13 cellular contexts compared by ENCODE assay signal in the genomic region with DNA sequence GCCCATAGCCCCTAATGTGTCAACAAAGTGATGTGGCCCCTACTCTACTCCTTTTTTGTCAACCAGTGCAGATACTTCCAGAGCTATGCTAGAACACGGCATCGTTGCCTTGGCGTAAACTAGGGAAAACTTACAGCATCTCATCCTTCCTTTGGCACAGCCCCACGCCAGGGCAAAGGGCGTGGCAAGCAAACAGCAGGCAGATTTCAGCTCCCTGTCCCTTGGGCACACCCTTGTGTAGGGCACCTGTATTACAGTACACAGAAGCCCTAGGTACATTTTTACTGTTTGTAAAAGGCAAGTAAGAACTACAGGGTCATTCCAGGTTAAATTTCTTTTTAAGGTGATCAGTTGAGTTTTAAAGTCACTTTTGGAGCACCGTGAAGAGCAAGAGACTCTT. TPM values are rescaled to one million over a fixed set of nuclear protein-coding genes. Genes with fewer than 3 reads are reported as not detected.
DNase-seq lines count a peak whose midpoint lies in the region; ATAC-seq, FAIRE-seq and TF ChIP-seq lines count a peak whose summit lies in the region.
"Had no signal": no experiment of that assay in that cellular context is flagged by ENCODE, and none has a peak within 500 bp of the region (broad histone marks: within the 10 kb centered on the region; RNA-seq: fewer than 3 reads in every experiment).

No MANE protein-coding gene starts in this region.

- no peaks in the 10 kb centered on the region for H3K27me3 Mint-ChIP-seq in activated T-cell treated with anti-CD3 and anti-CD28 coated beads, Interleukin-2, amount 50 U/mL, for 72 hours (ENCODE audit: low read depth)
- H3K27me3 Mint-ChIP-seq in activated T-cell treated with anti-CD3 and anti-CD28 coated beads, Interleukin-2, amount 50 U/mL, for 4 hours (ENCODE audit: low read depth): no peaks in the 10 kb centered on the region
- H3K27me3 Mint-ChIP-seq: activated T-cell treated with anti-CD3 and anti-CD28 coated beads, Interleukin-2, amount 50 U/mL, for 24 hours; B cell had no signal

- intact Hi-C loops in thyroid gland (cut with DNase I) (no loop called here), left cardiac atrium (cut with DNase I) (no loop called here)

- H3K4me1 Mint-ChIP-seq in activated T-cell treated with anti-CD3 and anti-CD28 coated beads, Interleukin-2, amount 50 U/mL, for 72 hours (ENCODE audit: low read depth): no peaks in the 10 kb centered on the region
- no peaks in the 10 kb centered on the region for H3K4me1 Mint-ChIP-seq in activated T-cell treated with anti-CD3 and anti-CD28 coated beads, Interleukin-2, amount 50 U/mL, for 4 hours (ENCODE audit: low read depth)
- H3K4me1 Mint-ChIP-seq: B cell had no signal

- H3K27ac Mint-ChIP-seq in activated T-cell treated with anti-CD3 and anti-CD28 coated beads, Interleukin-2, amount 50 U/mL, for 72 hours: no peak overlapping the region
- H3K27ac Mint-ChIP-seq: activated T-cell treated with anti-CD3 and anti-CD28 coated beads, Interleukin-2, amount 50 U/mL, for 24 hours; B cell had no signal

- H3K36me3 ChIP-seq in thyroid gland: no peaks in the 10 kb centered on the region
- H3K36me3 ChIP-seq: SJSA1, upper lobe of left lung had no signal

- WGBS in thyroid gland, 2 donors: 87 to 88% methylated on average over 6 of the region's 6 CpGs

- peak; percentile 50 for ATAC-seq in activated T-cell treated with anti-CD3 and anti-CD28 coated beads, Interleukin-2, amount 50 U/mL, for 72 hours (replicated peaks in 1 of 2)
- no peak for ATAC-seq in activated T-cell treated with anti-CD3 and anti-CD28 coated beads, Interleukin-2, amount 50 U/mL, for 4 hours
- ATAC-seq in GM18511 (IDR thresholded peaks at IDR 0.05; ENCODE audit: unreplicated experiment) (no peak), left cardiac atrium (no peak)

- H3K36me3 Mint-ChIP-seq in activated T-cell treated with anti-CD3 and anti-CD28 coated beads, Interleukin-2, amount 50 U/mL, for 72 hours (ENCODE audit: insufficient read depth in 2 of 2): no peaks in the 10 kb centered on the region
- H3K36me3 Mint-ChIP-seq in activated T-cell treated with anti-CD3 and anti-CD28 coated beads, Interleukin-2, amount 50 U/mL, for 4 hours (ENCODE audit: insufficient read depth): no peaks in the 10 kb centered on the region

- TF ChIP-seq POLR2A in thyroid gland (IDR thresholded peaks at IDR 0.05): no peak

- H3K9me3 Mint-ChIP-seq in activated T-cell treated with anti-CD3 and anti-CD28 coated beads, Interleukin-2, amount 50 U/mL, for 72 hours: no peaks in the 10 kb centered on the region
- no peaks in the 10 kb centered on the region for H3K9me3 Mint-ChIP-seq in activated T-cell treated with anti-CD3 and anti-CD28 coated beads, Interleukin-2, amount 50 U/mL, for 4 hours
- H3K9me3 Mint-ChIP-seq: activated T-cell treated with anti-CD3 and anti-CD28 coated beads, Interleukin-2, amount 50 U/mL, for 24 hours had no signal

- DNase-seq in activated T-cell treated with anti-CD3 and anti-CD28 coated beads, Interleukin-2, amount 50 U/mL, for 72 hours: peak; percentile 9 to 12
- no peak for DNase-seq in activated T-cell treated with anti-CD3 and anti-CD28 coated beads, Interleukin-2, amount 50 U/mL, for 4 hours
- DNase-seq in RCC 7860 (ENCODE audit: low spot score) (peak; percentile 42), glomerular visceral epithelial cell (ENCODE audit: extremely low spot score) (peak; percentile 14), thyroid gland (peak; percentile 24 to 49), NCI-H2107 (lab: John Stamatoyannopoulos, UW) (no peak), left cardiac atrium (no peak)
- DNase-seq: activated T-cell treated with anti-CD3 and anti-CD28 coated beads, Interleukin-2, amount 50 U/mL, for 24 hours had no signal

- no peak overlapping the region for H3K4me3 Mint-ChIP-seq in activated T-cell treated with anti-CD3 and anti-CD28 coated beads, Interleukin-2, amount 50 U/mL, for 72 hours
- no peak overlapping the region for H3K4me3 Mint-ChIP-seq in activated T-cell treated with anti-CD3 and anti-CD28 coated beads, Interleukin-2, amount 50 U/mL, for 4 hours
- H3K4me3 Mint-ChIP-seq: activated T-cell treated with anti-CD3 and anti-CD28 coated beads, Interleukin-2, amount 50 U/mL, for 24 hours; B cell had no signal

- peak in 3 of 6 experiments; percentile 36 to 54 (median 45) for TF ChIP-seq CTCF in thyroid gland (IDR thresholded peaks at IDR 0.05)

- peaks cover 19 to 20% of the 10 kb centered on the region in 2 donors for H3K4me1 ChIP-seq in thyroid gland
- H3K4me1 ChIP-seq: SJSA1 had no signal

- H3K27ac ChIP-seq in thyroid gland: peak overlapping the region; percentile 79 to 96 (median 83)
- H3K27ac ChIP-seq: SJSA1 had no signal

- no peak for FAIRE-seq in RCC 7860 (lab: Jason Lieb, UNC)

- no peaks in the 10 kb centered on the region for H3K9me3 ChIP-seq in thyroid gland
- H3K9me3 ChIP-seq: SJSA1, upper lobe of left lung had no signal

- H3K4me3 ChIP-seq in thyroid gland (replicated peaks in 1 of 3): no peak overlapping the region
- H3K4me3 ChIP-seq: lung, SJSA1, upper lobe of left lung had no signal

- H3K27me3 ChIP-seq in thyroid gland: no peaks in the 10 kb centered on the region
- H3K27me3 ChIP-seq: SJSA1, upper lobe of left lung had no signal

RNA-seq across cellular contexts. Expression of gene PRDX6, which starts 29.3 kb away (rescaled TPM):
- total RNA-seq in activated T-cell treated with anti-CD3 and anti-CD28 coated beads, Interleukin-2, amount 50 U/mL, for 72 hours: 100 to 1,000 TPM; 136 to 147 TPM
- 100 to 1,000 TPM in 2 of 3 donors, 10 to 100 TPM in 1; 95.3 to 121 (median 105) TPM for total RNA-seq in activated T-cell treated with anti-CD3 and anti-CD28 coated beads, Interleukin-2, amount 50 U/mL, for 4 hours
- total RNA-seq in thyroid gland (100 to 1,000 TPM; 161 to 301 (median 233) TPM), left cardiac atrium (100 to 1,000 TPM; 551 to 783 TPM)

Comparison
In these comparisons a context has a peak if more than half of its experiments do, and no peak if none do; other contexts are left out.
1. ATAC-seq: peak in activated T-cell treated with anti-CD3 and anti-CD28 coated beads, Interleukin-2, amount 50 U/mL, for 72 hours (2 of 2); none in activated T-cell treated with anti-CD3 and anti-CD28 coated beads, Interleukin-2, amount 50 U/mL, for 4 hours (0 of 2), GM18511 (single experiment) and left cardiac atrium (0 of 2).
2. DNase-seq: peak in activated T-cell treated with anti-CD3 and anti-CD28 coated beads, Interleukin-2, amount 50 U/mL, for 72 hours (2 of 2), RCC 7860 (single experiment), glomerular visceral epithelial cell (single experiment) and thyroid gland (2 of 2); none in activated T-cell treated with anti-CD3 and anti-CD28 coated beads, Interleukin-2, amount 50 U/mL, for 4 hours (single experiment), NCI-H2107 (single experiment) and left cardiac atrium (single experiment).